Comparison of ENCODE assay signal across 23 cellular contexts in genomic region chr5:20347334-20347733, GRCh38.
"Had no signal": no experiment of that assay in that cellular context is flagged by ENCODE, and none has a peak within 500 bp of the region (broad histone marks: within the 10 kb centered on the region; RNA-seq: fewer than 3 reads in every experiment).

No MANE protein-coding gene starts in this region.

- ATAC-seq: foreskin keratinocyte; gastroesophageal sphincter; heart left ventricle; left cardiac atrium; left lung; naive thymus-derived CD4-positive, alpha-beta T cell; right lobe of liver had no signal

- H3K4me2 ChIP-seq: hepatocyte, neural progenitor cell had no signal

- H3K79me2 ChIP-seq: hepatocyte, parathyroid adenoma had no signal

- H3K27ac ChIP-seq: coronary artery, esophagus muscularis mucosa, foreskin keratinocyte, gastroesophageal sphincter, heart left ventricle, hepatocyte, left lung, neural progenitor cell, parathyroid adenoma, right lobe of liver, stomach, tibial artery had no signal

- H3K9ac ChIP-seq: neural progenitor cell, parathyroid adenoma had no signal

- FAIRE-seq: endothelial cell of umbilical vein, kidney, small intestine had no signal

- H3K9me3 ChIP-seq: esophagus muscularis mucosa, right lobe of liver, tibial artery had no signal

- H3K4me1 ChIP-seq: esophagus muscularis mucosa, foreskin keratinocyte, gastroesophageal sphincter, heart left ventricle, left lung, neural progenitor cell, parathyroid adenoma, right lobe of liver, stomach, tibial artery had no signal

- H2AFZ ChIP-seq: hepatocyte, neural progenitor cell, parathyroid adenoma had no signal

- H3K36me3 ChIP-seq: esophagus muscularis mucosa, gastroesophageal sphincter, heart left ventricle, left lung, neural progenitor cell, right lobe of liver, stomach, tibial artery had no signal

- DNase-seq: dermis blood vessel endothelial cell; effector memory CD4-positive, alpha-beta T cell; foreskin keratinocyte; heart left ventricle; kidney; left cardiac atrium; left lung; midbrain; naive thymus-derived CD4-positive, alpha-beta T cell; right lobe of liver; small intestine; stimulated activated CD4-positive, alpha-beta T cell treated with anti-CD3 and anti-CD28 coated beads, Interleukin-15, amount 100 ng/mL, for 24 hours; stimulated activated CD4-positive, alpha-beta T cell treated with anti-CD3 and anti-CD28 coated beads, Interleukin-2, amount 100 ng/mL, for 48 hours; stimulated activated naive CD4-positive, alpha-beta T cell treated with Interleukin-2 at 50 U/mL for 16 hours; stomach; tibial artery had no signal

- H3K27me3 ChIP-seq: esophagus muscularis mucosa, foreskin keratinocyte, gastroesophageal sphincter, heart left ventricle, hepatocyte, left lung, neural progenitor cell, right lobe of liver, stomach, tibial artery had no signal

- H3K4me3 ChIP-seq: coronary artery, esophagus muscularis mucosa, gastroesophageal sphincter, heart left ventricle, hepatocyte, left lung, neural progenitor cell, right lobe of liver, stomach, tibial artery had no signal
